ENCODE assay signal across 1 cellular context in the genomic region with DNA sequence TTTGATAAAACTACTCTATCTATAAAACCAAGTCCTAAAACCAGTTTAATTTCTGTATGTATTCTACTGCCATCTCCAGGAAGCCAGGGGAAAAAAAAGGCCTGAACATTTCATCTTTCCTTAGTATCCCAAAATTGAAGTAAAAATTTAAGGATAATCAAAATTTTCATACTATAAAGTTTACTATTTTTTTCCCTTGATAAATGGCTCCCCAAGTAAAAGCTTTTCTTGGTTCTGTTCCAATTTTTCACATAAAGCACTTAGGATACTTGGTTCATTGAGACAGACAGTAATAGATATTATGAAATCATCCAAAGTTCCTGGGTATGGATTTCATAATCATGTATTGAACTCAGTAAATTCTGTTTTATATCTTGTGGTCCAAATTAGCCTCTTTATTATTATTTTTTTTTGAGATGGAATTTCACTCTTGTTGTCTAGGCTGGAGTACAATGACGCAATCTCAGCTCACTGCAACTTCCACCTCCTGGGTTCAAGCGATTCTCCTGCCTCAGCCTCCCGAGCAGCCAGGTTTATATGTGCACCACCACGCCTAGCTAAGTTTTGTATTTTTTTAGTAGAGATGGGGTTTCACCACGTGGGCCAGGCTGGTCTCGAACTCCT.
TF ChIP-seq lines count a peak whose summit lies in the region.

No MANE protein-coding gene starts in this region.

TF ChIP-seq in K562, 482 proteins besides CTCF, POLR2A, EP300 and RAD21:
- TF ChIP-seq MAFG (tag; conservative IDR thresholded peaks at IDR 0.05), result no peak
- TF ChIP-seq PHF21A (IDR thresholded peaks at IDR 0.05; ENCODE audit: borderline replicate concordance, low read depth), result no peak
- peak; percentile 78 for TF ChIP-seq CEBPB (tag; IDR thresholded peaks at IDR 0.05)
- TF ChIP-seq, protein P1, sequence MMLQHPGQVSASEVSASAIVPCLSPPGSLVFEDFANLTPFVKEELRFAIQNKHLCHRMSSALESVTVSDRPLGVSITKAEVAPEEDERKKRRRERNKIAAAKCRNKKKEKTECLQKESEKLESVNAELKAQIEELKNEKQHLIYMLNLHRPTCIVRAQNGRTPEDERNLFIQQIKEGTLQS (IDR thresholded peaks at IDR 0.05), result peak; percentile 36; the same call in 1 of the 2 replicates
- TF ChIP-seq, protein P1 (CRISPR knock-in tag; conservative IDR thresholded peaks at IDR 0.05), result no peak
- 0 out of 2 replicates have a peak, but pooled peaks have one; percentile 22 for TF ChIP-seq CEBPG (CRISPR knock-in tag; IDR thresholded peaks at IDR 0.05)
- peak; percentile 66 to 80 for TF ChIP-seq CEBPG (tag; conservative IDR thresholded peaks at IDR 0.05 in 1 of 2, IDR thresholded peaks at IDR 0.05 in 1 of 2)
